In the genomic region with DNA sequence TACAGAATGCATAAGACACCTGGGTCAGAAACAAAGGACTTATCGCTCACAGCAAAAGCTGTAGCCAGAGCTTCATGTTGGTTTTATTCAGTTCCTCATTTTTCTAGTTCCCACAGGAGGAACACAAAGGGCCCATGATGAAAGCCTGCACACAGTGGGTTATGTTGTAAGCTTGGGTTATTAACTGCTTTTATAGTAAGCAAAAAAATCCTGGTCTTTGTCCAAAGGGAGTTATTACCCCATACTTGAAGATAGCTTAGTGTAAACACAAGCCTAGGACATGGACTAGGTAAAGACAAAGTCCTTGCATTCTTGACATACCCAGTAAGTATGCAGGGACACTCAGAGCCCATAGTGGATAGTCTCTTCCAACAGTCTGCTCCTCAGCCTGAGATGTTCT, we compare ENCODE assay signal across 16 cellular contexts. TPM values are rescaled to one million over a fixed set of nuclear protein-coding genes. Genes with fewer than 3 reads are reported as not detected.
DNase-seq lines count a peak whose midpoint lies in the region; ATAC-seq and TF ChIP-seq lines count a peak whose summit lies in the region.
"Had no signal": no experiment of that assay in that cellular context is flagged by ENCODE, and none has a peak within 500 bp of the region (broad histone marks: within the 10 kb centered on the region; RNA-seq: fewer than 3 reads in every experiment).

No MANE protein-coding gene starts in this region.

- H3K9ac ChIP-seq in mesenchymal stem cell (ENCODE audit: low read length), result no peak overlapping the region

- H2BK12ac ChIP-seq in mesenchymal stem cell (ENCODE audit: low read length in 2 of 2), result no peak overlapping the region

- TF ChIP-seq CTCF in astrocyte of the spinal cord (IDR thresholded peaks at IDR 0.05; ENCODE audit: low read depth, low read length) (no peak), tibial artery (IDR thresholded peaks at IDR 0.05) (no peak)

- in situ Hi-C loops in astrocyte of the spinal cord (cut with HindIII; ENCODE audit: low sequenced_read_pairs), result no loop called here

- no peak overlapping the region for H3K4me2 ChIP-seq in mesenchymal stem cell (ENCODE audit: low read length, poor library complexity, severe bottlenecking)

- no peak overlapping the region for H3K4ac ChIP-seq in mesenchymal stem cell (ENCODE audit: low read depth in 1 of 2, low read length in 2 of 2)

- DNase-seq in CD1c-positive myeloid dendritic cell (ENCODE audit: extremely low spot score), result peak; percentile 59
- DNase-seq in M059J (ENCODE audit: low read depth), result peak; percentile 36
- DNase-seq in astrocyte of the spinal cord (ENCODE audit: low read depth, low spot score), result peak; percentile 22
- DNase-seq in mesenchymal stem cell, result peak; percentile 66
- no peak for DNase-seq in UCSD-AML1 (lab: John Stamatoyannopoulos, UW; ENCODE audit: unreplicated experiment)
- DNase-seq in activated gamma-delta T cell treated with Interleukin-2 at 50 U/mL for 16 hours, result no peak
- no peak for DNase-seq in tibial artery
- DNase-seq: activated CD8-positive, alpha-beta memory T cell treated with anti-CD3 and anti-CD28 coated beads for 24 hours; activated naive CD4-positive, alpha-beta T cell treated with anti-CD3 and anti-CD28 coated beads, Interleukin-2, amount 10 ng/mL, durations not matched to agents 7 days and 5 days; cerebellar nuclear complex; naive thymus-derived CD8-positive, alpha-beta T cell; NCI-H1048; substantia nigra; T1000 had no signal

- H4K8ac ChIP-seq in mesenchymal stem cell (ENCODE audit: low read length), result no peak overlapping the region

- H3K79me1 ChIP-seq in mesenchymal stem cell (replicated peaks; ENCODE audit: low read length, poor library complexity, severe bottlenecking), result peaks cover 5% of the 10 kb centered on the region

- intact Hi-C loops in tibial artery (cut with DNase I; ENCODE audit: low total_unique reads), result no loop called here

- H3K27me3 ChIP-seq in mesenchymal stem cell (ENCODE audit: control insufficient read depth in 1 of 2, insufficient read depth in 1 of 2, low read length in 2 of 2) (no peaks in the 10 kb centered on the region), tibial artery (no peaks in the 10 kb centered on the region)
- H3K27me3 ChIP-seq: esophagus muscularis mucosa had no signal

- H3K36me3 ChIP-seq in mesenchymal stem cell (ENCODE audit: control insufficient read depth in 1 of 2, insufficient read depth in 2 of 2, low read depth in 1 of 2, low read length in 2 of 2) (peaks cover 3 to 20% of the 10 kb centered on the region in 2 experiments), tibial artery (peaks cover 9 to 26% (median 20%) of the 10 kb centered on the region in 3 donors)

- no peaks in the 10 kb centered on the region for H3K9me3 ChIP-seq in mesenchymal stem cell (ENCODE audit: control insufficient read depth, low read length)
- H3K9me3 ChIP-seq in tibial artery, result no peaks in the 10 kb centered on the region
- H3K9me3 ChIP-seq: esophagus muscularis mucosa had no signal

- no peak overlapping the region for H2BK5ac ChIP-seq in mesenchymal stem cell (ENCODE audit: low read depth, low read length, poor library complexity, severe bottlenecking)

- no peak overlapping the region for H3K14ac ChIP-seq in mesenchymal stem cell (ENCODE audit: low read length in 2 of 2)

- H2BK15ac ChIP-seq in mesenchymal stem cell (ENCODE audit: low read depth, poor library complexity, severe bottlenecking), result no peak overlapping the region

- no peak overlapping the region for H2AFZ ChIP-seq in mesenchymal stem cell (ENCODE audit: low read depth, low read length)

- H3K27ac ChIP-seq in mesenchymal stem cell (ENCODE audit: low read length, poor library complexity, severe bottlenecking) (no peak overlapping the region), tibial artery (no peak overlapping the region)
- H3K27ac ChIP-seq: esophagus muscularis mucosa had no signal

- no peak overlapping the region for H2AK5ac ChIP-seq in mesenchymal stem cell (ENCODE audit: low read length, severe bottlenecking)

- H4K91ac ChIP-seq in mesenchymal stem cell (ENCODE audit: low read length), result no peak overlapping the region

- H3K4me1 ChIP-seq in mesenchymal stem cell (ENCODE audit: control insufficient read depth, insufficient read depth, low read depth, low read length) (no peaks in the 10 kb centered on the region), tibial artery (no peaks in the 10 kb centered on the region)

- H3K4me3 ChIP-seq in astrocyte of the spinal cord (ENCODE audit: low read depth, low read length), result no peak overlapping the region
- H3K4me3 ChIP-seq in mesenchymal stem cell (ENCODE audit: insufficient read depth in 1 of 2, low read depth in 1 of 2, low read length in 2 of 2), result no peak overlapping the region
- no peak overlapping the region for H3K4me3 ChIP-seq in tibial artery
- H3K4me3 ChIP-seq: esophagus muscularis mucosa had no signal

- no peak for ATAC-seq in GM21447 (IDR thresholded peaks at IDR 0.05; ENCODE audit: unreplicated experiment)
- ATAC-seq: naive thymus-derived CD8-positive, alpha-beta T cell had no signal

- no peak overlapping the region for H2BK120ac ChIP-seq in mesenchymal stem cell (ENCODE audit: low read depth, low read length)

- 94% methylated on average over 1 of the region's 1 CpG for WGBS in mesenchymal stem cell

- no peak overlapping the region for H3K18ac ChIP-seq in mesenchymal stem cell (ENCODE audit: low read depth in 1 of 2, low read length in 2 of 2)

- H3K23ac ChIP-seq in mesenchymal stem cell (ENCODE audit: low read length in 2 of 2), result no peak overlapping the region

RNA-seq across cellular contexts. Expression of a gene that starts 11.7 kb away (rescaled TPM):
- total RNA-seq in M059J (2014; rRNA removed; shearing (Covaris generic)), result 2.4 and 4.7 TPM in 2 replicates
- 3.6 TPM for polyA plus RNA-seq in mesenchymal stem cell (2013, experiment 1 of 2)
- 3.7 TPM for polyA plus RNA-seq in mesenchymal stem cell (2013, experiment 2 of 2)

Comparison
In these comparisons a context has a peak if more than half of its experiments do, and no peak if none do; other contexts are left out.
1. DNase-seq: peak in CD1c-positive myeloid dendritic cell (single experiment), M059J (single experiment), astrocyte of the spinal cord (single experiment) and mesenchymal stem cell (single experiment); none in UCSD-AML1 (single experiment), activated gamma-delta T cell treated with Interleukin-2 at 50 U/mL for 16 hours (single experiment) and tibial artery (0 of 2).